Comparison of ENCODE assay signal across 10 cellular contexts in genomic region chr16:74605332-74605731, GRCh38. TPM values are rescaled to one million over a fixed set of nuclear protein-coding genes. Genes with fewer than 3 reads are reported as not detected.
DNase-seq lines count a peak whose midpoint lies in the region; FAIRE-seq and TF ChIP-seq lines count a peak whose summit lies in the region.
"Had no signal": no experiment of that assay in that cellular context is flagged by ENCODE, and none has a peak within 500 bp of the region (broad histone marks: within the 10 kb centered on the region; RNA-seq: fewer than 3 reads in every experiment).

No MANE protein-coding gene starts in this region.

- intact Hi-C loops in A673 (cut with micrococcal nuclease; ENCODE audit: unreplicated experiment) = loop anchor here (10.0 kb wide), 1 partner anchor 111 kb away; no protein-coding TSS in a partner anchor

- peak overlapping the region; percentile 85 for H3K4me3 ChIP-seq in A673 (ENCODE audit: low read depth, low read length, poor library complexity, severe bottlenecking)
- H3K4me3 ChIP-seq in HUES64 (ENCODE audit: low read length) = peak overlapping the region; percentile 74
- peak overlapping the region; percentile 93 for H3K4me3 ChIP-seq in bronchial epithelial cell (ENCODE audit: low read depth, low read length)
- peak overlapping the region; percentile 70 for H3K4me3 ChIP-seq in mucosa of stomach (ENCODE audit: low read length)

- FAIRE-seq in bronchial epithelial cell (lab: Jason Lieb, UNC) = no peak

- peak overlapping the region; percentile 94; the same call in 1 of the 2 replicates for H3K9ac ChIP-seq in HUES64 (ENCODE audit: low read depth, low read length)
- H3K9ac ChIP-seq in mucosa of stomach (ENCODE audit: low read length) = peak overlapping the region; percentile 87

- H3K9me3 ChIP-seq in A673 (ENCODE audit: low read depth, low read length, poor library complexity, severe bottlenecking) (peaks cover 4% of the 10 kb centered on the region), HUES64 (ENCODE audit: insufficient read depth, low read depth, low read length) (no peaks in the 10 kb centered on the region), mucosa of stomach (ENCODE audit: control insufficient read depth, low read length) (no peaks in the 10 kb centered on the region)

- no peaks in the 10 kb centered on the region for H3K27me3 ChIP-seq in A673 (replicated peaks; ENCODE audit: insufficient read depth, low read depth, low read length, poor library complexity)
- no peaks in the 10 kb centered on the region for H3K27me3 ChIP-seq in HUES64 (ENCODE audit: insufficient read depth, low read length)
- H3K27me3 ChIP-seq in bronchial epithelial cell (ENCODE audit: control insufficient read depth, insufficient read depth, low read length) = no peaks in the 10 kb centered on the region
- no peaks in the 10 kb centered on the region for H3K27me3 ChIP-seq in mucosa of stomach (ENCODE audit: control insufficient read depth, insufficient read depth, low read length)

- H3K36me3 ChIP-seq in A673 (ENCODE audit: insufficient read depth, low read length, poor library complexity, severe bottlenecking) (peaks cover 25% of the 10 kb centered on the region), HUES64 (ENCODE audit: insufficient read depth, low read length) (no peaks in the 10 kb centered on the region), bronchial epithelial cell (ENCODE audit: control insufficient read depth, insufficient read depth, low read length) (no peaks in the 10 kb centered on the region), mucosa of stomach (ENCODE audit: control insufficient read depth, insufficient read depth, low read length) (no peaks in the 10 kb centered on the region)

- TSS peak; percentile 50 for BruUV-seq in A673 (replicated peaks; lab: Mats Ljungman, UMichigan)

- 66% methylated on average over 5 of the region's 6 CpGs for WGBS in HUES64

- no peak for TF ChIP-seq CTCF in A673 (conservative IDR thresholded peaks at IDR 0.05; ENCODE audit: low read depth, low read length)
- no peak for TF ChIP-seq CTCF in bronchial epithelial cell (IDR thresholded peaks at IDR 0.05; ENCODE audit: insufficient read depth, low read length, severe bottlenecking)

- DNase-seq in A673 (ENCODE audit: low spot score) (no peak), bronchial epithelial cell (ENCODE audit: low read depth) (no peak), AG08395 (ENCODE audit: low spot score) (no peak), foreskin melanocyte (no peak), NCI-H1694 treated with DMSO at 0.1 percent for 48 hours (lab: John Stamatoyannopoulos, UW) (no peak)
- no peak for DNase-seq in activated CD4-positive, CD25-positive, alpha-beta regulatory T cell (lab: John Stamatoyannopoulos, UW)
- DNase-seq: SHP77 treated with DMSO at 0.1 percent for 48 hours, substantia nigra had no signal

- H3K4me1 ChIP-seq in A673 (ENCODE audit: insufficient read depth, low read length, poor library complexity, severe bottlenecking) (peaks cover 12% of the 10 kb centered on the region), HUES64 (ENCODE audit: insufficient read depth, low read length) (peaks cover 28% of the 10 kb centered on the region), mucosa of stomach (ENCODE audit: control insufficient read depth, insufficient read depth, low read length) (peaks cover 32% of the 10 kb centered on the region)

- CTCF ChIA-PET in A673 (lab: Charles Lee) = no interaction called here

- peak overlapping the region; percentile 94 for H3K27ac ChIP-seq in A673 (ENCODE audit: low read depth, low read length, poor library complexity, severe bottlenecking)
- no peak overlapping the region for H3K27ac ChIP-seq in HUES64 (ENCODE audit: low read depth, low read length)

- POLR2A ChIA-PET in A673 (lab: Charles Lee; ENCODE audit: low non-redundant PET) = no interaction called here

RNA-seq across cellular contexts. Expression of gene GLG1, which starts 1.6 kb away (rescaled TPM):
- 487 and 587 TPM in 2 replicates for total RNA-seq in A673 (2021)
- 66.9 TPM for polyA plus RNA-seq in HUES64 (2013, experiment 1 of 2)
- polyA plus RNA-seq in HUES64 (2013, experiment 2 of 2) = 73.6 TPM
- 65.0 and 71.2 TPM in 2 replicates for total RNA-seq in bronchial epithelial cell
